7 cellular contexts compared by ENCODE assay signal in genomic region chr1:162023181-162023546, GRCh38. TPM values are rescaled to one million over a fixed set of nuclear protein-coding genes. Genes with fewer than 3 reads are reported as not detected.
DNase-seq lines count a peak whose midpoint lies in the region; ATAC-seq and TF ChIP-seq lines count a peak whose summit lies in the region.

No MANE protein-coding gene starts in this region.

- intact Hi-C loops in activated T-helper 2 cell treated with anti-CD3 and anti-CD28 coated beads, Interferon-gamma antibody, Interleukin-2, Interleukin-4, amounts not matched to agents 10 μg/mL and 5 μg/mL and 100 μg/mL, durations not matched to agents 14 hours and 24 hours and 36 hours (cut with micrococcal nuclease) = loop anchor here (5.0 kb wide), 1 partner anchor 61 kb away; no protein-coding TSS in a partner anchor

- peaks cover 52% of the 10 kb centered on the region for H3K27me3 Mint-ChIP-seq in activated T-helper 2 cell treated with anti-CD3 and anti-CD28 coated beads, Interferon-gamma antibody, Interleukin-2, Interleukin-4, amounts not matched to agents 10 μg/mL and 5 μg/mL and 100 μg/mL, durations not matched to agents 14 hours and 24 hours and 36 hours (ENCODE audit: low read depth)
- peaks cover 14 to 36% (median 18%) of the 10 kb centered on the region in 3 donors for H3K27me3 Mint-ChIP-seq in immature natural killer cell (ENCODE audit: low read depth in 3 of 3)

- no peaks in the 10 kb centered on the region for H3K36me3 Mint-ChIP-seq in activated T-helper 2 cell treated with anti-CD3 and anti-CD28 coated beads, Interferon-gamma antibody, Interleukin-2, Interleukin-4, amounts not matched to agents 10 μg/mL and 5 μg/mL and 100 μg/mL, durations not matched to agents 14 hours and 24 hours and 36 hours (ENCODE audit: low read depth)
- H3K36me3 Mint-ChIP-seq in immature natural killer cell = peaks cover 0 to 5% (median 0%) of the 10 kb centered on the region in 3 donors
- H3K36me3 Mint-ChIP-seq in stimulated activated effector memory CD8-positive, alpha-beta T cell treated with anti-CD3 and anti-CD28 coated beads, Interleukin-12 subunit alpha, Interleukin-12 subunit beta, amount 100 ng/mL, for 72 hours = no peaks in the 10 kb centered on the region

- DNase-seq in HFF-Myc (ENCODE audit: extremely low read depth, low read depth) (no peak), immature natural killer cell (no peak), NCI-H2081 treated with DMSO at 0.1 percent for 48 hours (lab: John Stamatoyannopoulos, UW) (no peak), SKM-1 (lab: John Stamatoyannopoulos, UW; ENCODE audit: unreplicated experiment) (no peak)
- no peak for DNase-seq in activated T-helper 2 cell treated with anti-CD3 and anti-CD28 coated beads, Interferon-gamma antibody, Interleukin-2, Interleukin-4, amounts not matched to agents 10 μg/mL and 5 μg/mL and 100 μg/mL, durations not matched to agents 14 hours and 24 hours and 36 hours (ENCODE audit: low spot score)
- no peak for DNase-seq in stimulated activated effector memory CD8-positive, alpha-beta T cell treated with anti-CD3 and anti-CD28 coated beads, Interleukin-12 subunit alpha, Interleukin-12 subunit beta, amount 100 ng/mL, for 72 hours (ENCODE audit: low spot score in 2 of 2)
- DNase-seq in activated effector memory CD4-positive, alpha-beta T cell treated with anti-CD3 and anti-CD28 coated beads, Interleukin-2, amount 50 U/mL, for 16 hours = no peak

- H3K27ac Mint-ChIP-seq in activated T-helper 2 cell treated with anti-CD3 and anti-CD28 coated beads, Interferon-gamma antibody, Interleukin-2, Interleukin-4, amounts not matched to agents 10 μg/mL and 5 μg/mL and 100 μg/mL, durations not matched to agents 14 hours and 24 hours and 36 hours = no peak overlapping the region
- H3K27ac Mint-ChIP-seq in immature natural killer cell = no peak overlapping the region
- no peak overlapping the region for H3K27ac Mint-ChIP-seq in stimulated activated effector memory CD8-positive, alpha-beta T cell treated with anti-CD3 and anti-CD28 coated beads, Interleukin-12 subunit alpha, Interleukin-12 subunit beta, amount 100 ng/mL, for 72 hours

- no peaks in the 10 kb centered on the region for H3K9me3 Mint-ChIP-seq in activated T-helper 2 cell treated with anti-CD3 and anti-CD28 coated beads, Interferon-gamma antibody, Interleukin-2, Interleukin-4, amounts not matched to agents 10 μg/mL and 5 μg/mL and 100 μg/mL, durations not matched to agents 14 hours and 24 hours and 36 hours
- H3K9me3 Mint-ChIP-seq in immature natural killer cell = no peaks in the 10 kb centered on the region
- no peaks in the 10 kb centered on the region for H3K9me3 Mint-ChIP-seq in stimulated activated effector memory CD8-positive, alpha-beta T cell treated with anti-CD3 and anti-CD28 coated beads, Interleukin-12 subunit alpha, Interleukin-12 subunit beta, amount 100 ng/mL, for 72 hours

- H3K4me3 Mint-ChIP-seq in activated T-helper 2 cell treated with anti-CD3 and anti-CD28 coated beads, Interferon-gamma antibody, Interleukin-2, Interleukin-4, amounts not matched to agents 10 μg/mL and 5 μg/mL and 100 μg/mL, durations not matched to agents 14 hours and 24 hours and 36 hours (ENCODE audit: low read depth) = peak overlapping the region; percentile 89
- H3K4me3 Mint-ChIP-seq in immature natural killer cell = peak overlapping the region; percentile 50 to 81 (median 73)
- peak overlapping the region; percentile 84 for H3K4me3 Mint-ChIP-seq in stimulated activated effector memory CD8-positive, alpha-beta T cell treated with anti-CD3 and anti-CD28 coated beads, Interleukin-12 subunit alpha, Interleukin-12 subunit beta, amount 100 ng/mL, for 72 hours

- no peak for ATAC-seq in stimulated activated effector memory CD8-positive, alpha-beta T cell treated with anti-CD3 and anti-CD28 coated beads, Interleukin-12 subunit alpha, Interleukin-12 subunit beta, amount 100 ng/mL, for 72 hours

- TF ChIP-seq CTCF in HFF-Myc (IDR thresholded peaks at IDR 0.05; ENCODE audit: low read depth, low read length, missing control alignments) = no peak

- peaks cover 7% of the 10 kb centered on the region for H3K4me1 Mint-ChIP-seq in activated T-helper 2 cell treated with anti-CD3 and anti-CD28 coated beads, Interferon-gamma antibody, Interleukin-2, Interleukin-4, amounts not matched to agents 10 μg/mL and 5 μg/mL and 100 μg/mL, durations not matched to agents 14 hours and 24 hours and 36 hours (ENCODE audit: low read depth)
- peaks cover 10 to 15% of the 10 kb centered on the region in 2 donors for H3K4me1 Mint-ChIP-seq in immature natural killer cell
- H3K4me1 Mint-ChIP-seq in stimulated activated effector memory CD8-positive, alpha-beta T cell treated with anti-CD3 and anti-CD28 coated beads, Interleukin-12 subunit alpha, Interleukin-12 subunit beta, amount 100 ng/mL, for 72 hours = peaks cover 13% of the 10 kb centered on the region

- H3K4me3 ChIP-seq in HFF-Myc (replicated peaks; ENCODE audit: low read depth, low read length) = peak overlapping the region; percentile 77

RNA-seq across cellular contexts. Expression of gene OLFML2B, which starts 0.5 kb away (rescaled TPM):
- not detected in 2 replicates for total RNA-seq in activated T-helper 2 cell treated with anti-CD3 and anti-CD28 coated beads, Interferon-gamma antibody, Interleukin-2, Interleukin-4, amounts not matched to agents 10 μg/mL and 5 μg/mL and 100 μg/mL, durations not matched to agents 14 hours and 24 hours and 36 hours
- polyA plus RNA-seq in immature natural killer cell = not detected

RNA-seq across cellular contexts. Expression of gene NOS1AP, which starts 46.3 kb away (rescaled TPM):
- total RNA-seq in activated T-helper 2 cell treated with anti-CD3 and anti-CD28 coated beads, Interferon-gamma antibody, Interleukin-2, Interleukin-4, amounts not matched to agents 10 μg/mL and 5 μg/mL and 100 μg/mL, durations not matched to agents 14 hours and 24 hours and 36 hours = not detected in 2 replicates
- polyA plus RNA-seq in immature natural killer cell = not detected
